1 cellular context compared by ENCODE assay signal in genomic region chr22:21754523-21755128, GRCh38.
TF ChIP-seq lines count a peak whose summit lies in the region.

No MANE protein-coding gene starts in this region.

TF ChIP-seq in GM23338, 12 proteins besides CTCF, POLR2A, EP300 and RAD21:
- TF ChIP-seq ZNF462 (CRISPR knock-in tag; IDR thresholded peaks at IDR 0.05) (no peak), EZH2 (IDR thresholded peaks at IDR 0.05; ENCODE audit: low read depth, unreplicated experiment) (no peak)
TF ChIP-seq in GM23338: peak in this region for 0.
